24 cellular contexts compared by ENCODE assay signal in genomic region chr4:7370038-7370437, GRCh38.
"Had no signal": no experiment of that assay in that cellular context is flagged by ENCODE, and none has a peak within 500 bp of the region (broad histone marks: within the 10 kb centered on the region; RNA-seq: fewer than 3 reads in every experiment).

No MANE protein-coding gene starts in this region.

- H3K27ac Mint-ChIP-seq: effector memory CD8-positive, alpha-beta T cell; stimulated activated effector memory CD8-positive, alpha-beta T cell treated with anti-CD3 and anti-CD28 coated beads, Interleukin-12 subunit alpha, Interleukin-12 subunit beta, amount 100 ng/mL, for 72 hours; type B pancreatic cell had no signal

- H3K9me3 Mint-ChIP-seq: effector memory CD8-positive, alpha-beta T cell; naive thymus-derived CD8-positive, alpha-beta T cell; neural crest cell; stimulated activated effector memory CD8-positive, alpha-beta T cell treated with anti-CD3 and anti-CD28 coated beads, Interleukin-12 subunit alpha, Interleukin-12 subunit beta, amount 100 ng/mL, for 72 hours; type B pancreatic cell had no signal

- H3K4me1 ChIP-seq: testis had no signal

- H3K36me3 ChIP-seq: esophagus squamous epithelium, heart right ventricle, lower lobe of right lung, prostate gland, right atrium auricular region, stomach, tibial artery had no signal

- H3K27me3 Mint-ChIP-seq: type B pancreatic cell had no signal

- ATAC-seq: effector memory CD8-positive, alpha-beta T cell; heart right ventricle; left colon; left ventricle myocardium superior; lower lobe of right lung; naive thymus-derived CD8-positive, alpha-beta T cell; stimulated activated effector memory CD8-positive, alpha-beta T cell treated with anti-CD3 and anti-CD28 coated beads, Interleukin-12 subunit alpha, Interleukin-12 subunit beta, amount 100 ng/mL, for 72 hours had no signal

- H3K27ac ChIP-seq: coronary artery, esophagus squamous epithelium, heart right ventricle, lower lobe of right lung, prostate gland, right atrium auricular region, stomach, testis, tibial artery had no signal

- H3K4me3 Mint-ChIP-seq: effector memory CD8-positive, alpha-beta T cell; naive thymus-derived CD8-positive, alpha-beta T cell; neural crest cell; stimulated activated effector memory CD8-positive, alpha-beta T cell treated with anti-CD3 and anti-CD28 coated beads, Interleukin-12 subunit alpha, Interleukin-12 subunit beta, amount 100 ng/mL, for 72 hours; type B pancreatic cell had no signal

- H3K4me3 ChIP-seq: coronary artery, esophagus squamous epithelium, heart right ventricle, lower lobe of right lung, prostate gland, right atrium auricular region, stomach, testis, tibial artery had no signal

- H3K4me1 Mint-ChIP-seq: naive thymus-derived CD8-positive, alpha-beta T cell had no signal

- DNase-seq: effector memory CD8-positive, alpha-beta T cell; erythroblast; esophagus squamous epithelium; foreskin melanocyte; glutamatergic neuron; heart right ventricle; hippocampal formation; kidney glomerular epithelial cell; left colon; left ventricle myocardium superior; lower lobe of right lung; stimulated activated CD4-positive, alpha-beta T cell treated with anti-CD3 and anti-CD28 coated beads, Interleukin-2, amount 100 ng/mL, for 24 hours; stimulated activated CD4-positive, alpha-beta T cell treated with anti-CD3 and anti-CD28 coated beads, Interleukin-4, amount 100 ng/mL, for 24 hours; stimulated activated naive CD4-positive, alpha-beta T cell treated with Interleukin-2 at 50 U/mL for 16 hours; stomach; testis; tibial artery had no signal

- H3K27me3 ChIP-seq: right atrium auricular region, testis had no signal

- H3K9me3 ChIP-seq: esophagus squamous epithelium, heart right ventricle, lower lobe of right lung, prostate gland, right atrium auricular region, stomach, testis, tibial artery had no signal

- H3K36me3 Mint-ChIP-seq: naive thymus-derived CD8-positive, alpha-beta T cell; stimulated activated effector memory CD8-positive, alpha-beta T cell treated with anti-CD3 and anti-CD28 coated beads, Interleukin-12 subunit alpha, Interleukin-12 subunit beta, amount 100 ng/mL, for 72 hours; type B pancreatic cell had no signal
